33 cellular contexts compared by ENCODE assay signal in the genomic region with DNA sequence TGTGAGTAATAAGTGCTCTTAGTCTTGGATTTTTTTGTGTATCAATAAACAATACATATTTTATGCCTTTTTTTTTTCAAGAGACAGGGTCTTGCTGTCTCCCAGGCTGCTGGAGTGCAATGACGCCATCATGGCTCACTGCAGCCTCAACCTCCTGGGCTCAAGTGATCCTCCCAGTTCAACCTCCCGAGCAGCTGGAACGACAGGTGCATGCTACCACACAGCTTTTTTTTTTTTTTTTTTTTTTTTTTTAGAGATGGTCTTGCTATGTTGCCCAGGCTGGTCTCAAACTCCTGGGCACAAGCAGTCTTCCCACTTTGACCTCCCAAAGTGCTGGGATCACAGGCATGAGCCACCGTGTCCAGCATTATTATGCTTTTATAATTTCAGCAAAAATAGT. TPM values are rescaled to one million over a fixed set of nuclear protein-coding genes. Genes with fewer than 3 reads are reported as not detected.
"Had no signal": no experiment of that assay in that cellular context is flagged by ENCODE, and none has a peak within 500 bp of the region (broad histone marks: within the 10 kb centered on the region; RNA-seq: fewer than 3 reads in every experiment).

No MANE protein-coding gene starts in this region.

- H3K4me3 ChIP-seq: ascending aorta, cardiac muscle cell, K562, MG63 had no signal

- H3K4me1 Mint-ChIP-seq: activated T-helper 17 cell treated with anti-CD3 and anti-CD28 coated beads, Interleukin-2, amount 50 U/mL, for 72 hours; T-helper 17 cell had no signal

- H3K9me3 Mint-ChIP-seq: activated CD8-positive, alpha-beta T cell treated with anti-CD3 and anti-CD28 coated beads for 36 hours; activated naive CD8-positive, alpha-beta T cell treated with anti-CD3 and anti-CD28 coated beads, Interleukin-2, amount 10 ng/mL, durations not matched to agents 7 days and 5 days; activated T-cell treated with anti-CD3 and anti-CD28 coated beads, Interleukin-2, amount 50 U/mL, for 72 hours; activated T-helper 17 cell treated with anti-CD3 and anti-CD28 coated beads, Interleukin-2, amount 50 U/mL, for 72 hours; T-cell had no signal

- H3K27me3 Mint-ChIP-seq: activated CD8-positive, alpha-beta T cell treated with anti-CD3 and anti-CD28 coated beads for 36 hours; activated naive CD8-positive, alpha-beta T cell treated with anti-CD3 and anti-CD28 coated beads, Interleukin-2, amount 10 ng/mL, durations not matched to agents 7 days and 5 days; activated T-helper 17 cell treated with anti-CD3 and anti-CD28 coated beads, Interleukin-2, amount 50 U/mL, for 72 hours; T-cell; T-helper 17 cell had no signal

- H3K9me3 ChIP-seq: ascending aorta, MG63 had no signal

- H3K27ac ChIP-seq: ascending aorta, RWPE1, WERI-Rb-1 had no signal

- H3K4me3 Mint-ChIP-seq: activated CD8-positive, alpha-beta T cell treated with anti-CD3 and anti-CD28 coated beads for 36 hours; activated naive CD8-positive, alpha-beta T cell treated with anti-CD3 and anti-CD28 coated beads, Interleukin-2, amount 10 ng/mL, durations not matched to agents 7 days and 5 days; activated T-cell treated with anti-CD3 and anti-CD28 coated beads, Interleukin-2, amount 50 U/mL, for 72 hours; activated T-helper 17 cell treated with anti-CD3 and anti-CD28 coated beads, Interleukin-2, amount 50 U/mL, for 72 hours; T-cell; T-helper 17 cell had no signal

- H3K27ac Mint-ChIP-seq: activated CD8-positive, alpha-beta T cell treated with anti-CD3 and anti-CD28 coated beads for 36 hours; activated naive CD8-positive, alpha-beta T cell treated with anti-CD3 and anti-CD28 coated beads, Interleukin-2, amount 10 ng/mL, durations not matched to agents 7 days and 5 days; activated T-cell treated with anti-CD3 and anti-CD28 coated beads, Interleukin-2, amount 50 U/mL, for 72 hours; activated T-helper 17 cell treated with anti-CD3 and anti-CD28 coated beads, Interleukin-2, amount 50 U/mL, for 72 hours; T-cell; T-helper 17 cell had no signal

- H3K4me1 ChIP-seq: ascending aorta had no signal

- H3K27me3 ChIP-seq: ascending aorta, cardiac muscle cell, MG63 had no signal

- DNase-seq: activated CD4-positive, alpha-beta T cell treated with anti-CD3 and anti-CD28 coated beads for 1 hour; activated CD4-positive, alpha-beta T cell treated with anti-CD3 and anti-CD28 coated beads for 48 hours; activated CD4-positive, alpha-beta T cell treated with anti-CD3 and anti-CD28 coated beads, Interleukin-2, amount 50 U/mL, for 4 hours; activated CD4-positive, CD25-positive, alpha-beta regulatory T cell; activated CD8-positive, alpha-beta T cell treated with anti-CD3 and anti-CD28 coated beads for 36 hours; activated effector memory CD4-positive, alpha-beta T cell treated with anti-CD3 and anti-CD28 coated beads, Interleukin-2, amount 50 U/mL, for 16 hours; activated naive CD4-positive, alpha-beta T cell; activated naive CD4-positive, alpha-beta T cell treated with anti-CD3 and anti-CD28 coated beads, Interleukin-2, amount 50 U/mL, for 16 hours; activated naive CD8-positive, alpha-beta T cell treated with anti-CD3 and anti-CD28 coated beads, Interleukin-2, amount 10 ng/mL, durations not matched to agents 7 days and 5 days; activated T-cell treated with anti-CD3 and anti-CD28 coated beads, Interleukin-2, amount 50 U/mL, for 1 hour; activated T-cell treated with anti-CD3 and anti-CD28 coated beads, Interleukin-2, amount 50 U/mL, for 72 hours; amygdala; MG63; NCI-H1048; NCI-H1417; NCI-H146; NCI-H187; NCI-H2081 treated with DMSO at 0.1 percent for 48 hours; NCI-H2227 treated with DMSO at 0.1 percent for 48 hours; NCI-H446; NCI-H524 treated with DMSO at 0.1 percent for 48 hours; PC-3; SIG-M5; T-cell; T-helper 17 cell; WERI-Rb-1 had no signal

- H3K36me3 ChIP-seq: ascending aorta, WERI-Rb-1 had no signal

RNA-seq across cellular contexts. Expression of gene CHAD, which starts 29.7 kb away (rescaled TPM):
- total RNA-seq: activated CD8-positive, alpha-beta memory T cell treated with anti-CD3 and anti-CD28 coated beads for 36 hours; activated CD8-positive, alpha-beta T cell treated with anti-CD3 and anti-CD28 coated beads for 36 hours; activated naive CD8-positive, alpha-beta T cell treated with anti-CD3 and anti-CD28 coated beads, Interleukin-2, amount 10 ng/mL, durations not matched to agents 7 days and 5 days; activated T-cell treated with anti-CD3 and anti-CD28 coated beads, Interleukin-2, amount 50 U/mL, for 72 hours; activated T-helper 17 cell treated with anti-CD3 and anti-CD28 coated beads, Interleukin-2, amount 50 U/mL, for 72 hours; ascending aorta; cardiac muscle cell; K562; PC-3; SK-MEL-5; T-cell; T-helper 17 cell had no signal
